8 cellular contexts compared by ENCODE assay signal in genomic region chr5:151775025-151775606, GRCh38. TPM values are rescaled to one million over a fixed set of nuclear protein-coding genes. Genes with fewer than 3 reads are reported as not detected.
DNase-seq lines count a peak whose midpoint lies in the region; TF ChIP-seq lines count a peak whose summit lies in the region.

No MANE protein-coding gene starts in this region.

- H3K4me1 ChIP-seq in OCI-LY7 (ENCODE audit: insufficient read depth, low read length, poor library complexity, severe bottlenecking) (peaks cover 62% of the 10 kb centered on the region), fibroblast of lung (ENCODE audit: control insufficient read depth, extremely low read depth, insufficient read depth, low read length) (peaks cover 5% of the 10 kb centered on the region), smooth muscle cell (ENCODE audit: low read depth) (peaks cover 35% of the 10 kb centered on the region)

- H3K36me3 ChIP-seq in OCI-LY7 (ENCODE audit: insufficient read depth, low read length) (peaks cover 78% of the 10 kb centered on the region), fibroblast of lung (ENCODE audit: control insufficient read depth, insufficient read depth, low read length) (no peaks in the 10 kb centered on the region), smooth muscle cell (ENCODE audit: low read depth) (no peaks in the 10 kb centered on the region)

- peak overlapping the region; percentile 90 for H3K4me3 Mint-ChIP-seq in activated T-cell treated with anti-CD3 and anti-CD28 coated beads, Interleukin-2, amount 50 U/mL, for 24 hours

- H3K27me3 ChIP-seq in fibroblast of lung (ENCODE audit: control insufficient read depth, insufficient read depth, low read length) (no peaks in the 10 kb centered on the region), smooth muscle cell (ENCODE audit: low read depth) (no peaks in the 10 kb centered on the region)

- H3K4me2 ChIP-seq in OCI-LY7 (ENCODE audit: low read length): peak overlapping the region; percentile 78
- peak overlapping the region; percentile 96 for H3K4me2 ChIP-seq in fibroblast of lung (ENCODE audit: extremely low read depth, insufficient read depth, low read length)
- H3K4me2 ChIP-seq in smooth muscle cell: peak overlapping the region; percentile 98

- H3K9me2 ChIP-seq in OCI-LY7 (ENCODE audit: insufficient read depth, low read length): no peaks in the 10 kb centered on the region

- POLR2A ChIA-PET in OCI-LY7 (lab: Charles Lee): interaction anchor here (0.8 to 7.8 kb wide), 4 partner anchors 11 to 522 kb away, joined by 3 to 69 read pairs (median 8); partner anchors contain the start of genes ATOX1 and GM2A

- CTCF ChIA-PET in OCI-LY7 (lab: Charles Lee; ENCODE audit: unreplicated experiment): no interaction called here

- H2AFZ ChIP-seq in OCI-LY7 (ENCODE audit: low read length): no peak overlapping the region
- no peak overlapping the region for H2AFZ ChIP-seq in fibroblast of lung (ENCODE audit: low read length)
- H2AFZ ChIP-seq in smooth muscle cell (ENCODE audit: low read depth): no peak overlapping the region

- BruUV-seq in OCI-LY7 (replicated peaks; lab: Mats Ljungman, UMichigan): no TSS peak

- H3K4me3 ChIP-seq in OCI-LY7 (ENCODE audit: low read depth, low read length, poor library complexity, severe bottlenecking) (peak overlapping the region; percentile 91), fibroblast of lung (replicated peaks in 1 of 4; ENCODE audit: control extremely low read depth in 1 of 4, insufficient read depth in 1 of 4, low read depth in 3 of 4, low read length in 4 of 4) (peak overlapping the region; percentile 11 to 94 (median 90)), smooth muscle cell (peak overlapping the region; percentile 92)

- H4K20me1 ChIP-seq in OCI-LY7 (ENCODE audit: insufficient read depth, low read length): peaks cover 73% of the 10 kb centered on the region
- peaks cover 9% of the 10 kb centered on the region for H4K20me1 ChIP-seq in fibroblast of lung (ENCODE audit: control insufficient read depth, extremely low read depth, insufficient read depth, low read length)
- peaks cover 80% of the 10 kb centered on the region for H4K20me1 ChIP-seq in smooth muscle cell (ENCODE audit: low read depth)

- H3F3A ChIP-seq in smooth muscle cell (ENCODE audit: low read depth): peaks cover 7% of the 10 kb centered on the region

- no peak overlapping the region for H3K27ac ChIP-seq in OCI-LY7 (ENCODE audit: low read depth, low read length, poor library complexity, severe bottlenecking)
- H3K27ac ChIP-seq in fibroblast of lung (ENCODE audit: insufficient read depth, low read length): no peak overlapping the region
- H3K27ac ChIP-seq in smooth muscle cell (ENCODE audit: low read depth): no peak overlapping the region

- H3K9ac ChIP-seq in fibroblast of lung (ENCODE audit: insufficient read depth, low read length): no peak overlapping the region
- no peak overlapping the region for H3K9ac ChIP-seq in smooth muscle cell (ENCODE audit: low read depth)

- H3K27ac Mint-ChIP-seq in activated T-cell treated with anti-CD3 and anti-CD28 coated beads, Interleukin-2, amount 50 U/mL, for 24 hours: peak overlapping the region; percentile 47

- H3K27me3 Mint-ChIP-seq in activated T-cell treated with anti-CD3 and anti-CD28 coated beads, Interleukin-2, amount 50 U/mL, for 24 hours: no peaks in the 10 kb centered on the region

- TF ChIP-seq CTCF in OCI-LY7 (conservative IDR thresholded peaks at IDR 0.05; ENCODE audit: low read length) (no peak), fibroblast of lung (conservative IDR thresholded peaks at IDR 0.05 in 1 of 2, IDR thresholded peaks at IDR 0.05 in 1 of 2; ENCODE audit: low read depth in 1 of 2, low read length in 2 of 2) (no peak), smooth muscle cell (IDR thresholded peaks at IDR 0.05; ENCODE audit: borderline replicate concordance, insufficient read depth, poor library complexity, severe bottlenecking) (no peak)

- 56% methylated on average over 3 of the region's 3 CpGs for WGBS in smooth muscle cell (ENCODE audit: low lambda C conversion rate)

- intact Hi-C loops in OCI-LY7 (cut with micrococcal nuclease; ENCODE audit: unreplicated experiment): no loop called here

- no peaks in the 10 kb centered on the region for H3K9me3 Mint-ChIP-seq in activated T-cell treated with anti-CD3 and anti-CD28 coated beads, Interleukin-2, amount 50 U/mL, for 24 hours

- DNase-seq in activated T-cell treated with anti-CD3 and anti-CD28 coated beads, Interleukin-2, amount 50 U/mL, for 24 hours: no peak
- DNase-seq in activated T-cell treated with anti-CD3 and anti-CD28 coated beads, Interleukin-2, amount 50 U/mL, for 1 hour: no peak
- no peak for DNase-seq in OCI-LY7 (ENCODE audit: low spot score)
- DNase-seq in fibroblast of lung (ENCODE audit: low read depth in 2 of 2): no peak
- DNase-seq in smooth muscle cell (lab: John Stamatoyannopoulos, UW; ENCODE audit: unreplicated experiment): no peak
- no peak for DNase-seq in NCI-H128 (lab: John Stamatoyannopoulos, UW; ENCODE audit: unreplicated experiment)
- DNase-seq in NCI-H1694 (lab: John Stamatoyannopoulos, UW): no peak
- no peak for DNase-seq in amniotic stem cell (lab: John Stamatoyannopoulos, UW)

- H3K4me1 Mint-ChIP-seq in activated T-cell treated with anti-CD3 and anti-CD28 coated beads, Interleukin-2, amount 50 U/mL, for 24 hours (ENCODE audit: low read depth): peaks cover 63% of the 10 kb centered on the region

- H3K9me3 ChIP-seq in OCI-LY7 (ENCODE audit: low read length) (no peaks in the 10 kb centered on the region), fibroblast of lung (ENCODE audit: control insufficient read depth, insufficient read depth, low read depth, low read length) (no peaks in the 10 kb centered on the region), smooth muscle cell (replicated peaks; ENCODE audit: low read depth) (no peaks in the 10 kb centered on the region)

- peaks cover 78% of the 10 kb centered on the region for H3K36me3 Mint-ChIP-seq in activated T-cell treated with anti-CD3 and anti-CD28 coated beads, Interleukin-2, amount 50 U/mL, for 24 hours (ENCODE audit: low read depth)

- H3K79me2 ChIP-seq in OCI-LY7 (ENCODE audit: insufficient read depth, low read depth, low read length) (peaks cover 83% of the 10 kb centered on the region), fibroblast of lung (ENCODE audit: control insufficient read depth, insufficient read depth, low read length) (peaks cover 81% of the 10 kb centered on the region), smooth muscle cell (ENCODE audit: low read depth) (peaks cover 80% of the 10 kb centered on the region)

RNA-seq across cellular contexts. Expression of gene G3BP1, which starts 3.4 kb away (rescaled TPM):
- total RNA-seq in OCI-LY7 (2014; rRNA removed; shearing (Covaris generic)): 163 and 178 TPM in 2 replicates
- total RNA-seq in OCI-LY7 (2022) (232 and 261 TPM in 2 replicates), fibroblast of lung (110 and 132 TPM in 2 replicates), smooth muscle cell (96.8 and 99.4 TPM in 2 replicates)
- polyA plus RNA-seq in fibroblast of lung (68.2 and 89.9 TPM in 2 replicates), smooth muscle cell (63.2 and 69.5 TPM in 2 replicates)
- polyA plus RNA-seq in fibroblast of lung (2012): 117 and 143 TPM in 2 replicates
- 100.0 and 206 TPM in 2 replicates for polyA minus RNA-seq in fibroblast of lung (ENCODE audit: low replicate concordance)

RNA-seq across cellular contexts. Expression of gene ATOX1, which starts 16.7 kb away (rescaled TPM):
- total RNA-seq in OCI-LY7 (2014; rRNA removed; shearing (Covaris generic)): 58.2 and 71.0 TPM in 2 replicates
- 86.6 and 92.5 TPM in 2 replicates for total RNA-seq in OCI-LY7 (2022)
- 48.5 and 59.9 TPM in 2 replicates for total RNA-seq in fibroblast of lung
- polyA plus RNA-seq in fibroblast of lung: 245 and 375 TPM in 2 replicates
- 286 and 292 TPM in 2 replicates for polyA plus RNA-seq in fibroblast of lung (2012)
- polyA minus RNA-seq in fibroblast of lung (ENCODE audit: low replicate concordance): 169 and 197 TPM in 2 replicates
- 73.3 and 84.3 TPM in 2 replicates for total RNA-seq in smooth muscle cell
- 315 and 337 TPM in 2 replicates for polyA plus RNA-seq in smooth muscle cell
